ENCODE assay signal across 8 cellular contexts in the genomic region with DNA sequence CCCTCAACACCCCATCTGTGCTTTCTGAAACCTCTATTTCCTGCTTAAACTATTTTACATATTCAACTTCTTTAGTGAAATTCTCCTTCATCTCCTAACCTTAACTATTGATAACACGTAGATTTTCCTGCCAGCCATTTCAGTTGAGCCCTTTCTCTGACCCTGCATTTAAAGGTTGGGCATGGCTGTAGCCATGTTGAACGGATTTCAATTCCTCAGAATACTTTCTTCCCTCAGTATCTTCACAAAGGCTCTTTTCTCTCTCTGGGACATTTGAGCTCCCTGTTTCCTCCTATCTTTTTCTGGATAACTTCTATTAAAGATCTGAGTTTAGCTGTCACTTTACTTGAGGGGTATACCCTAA. TPM values are rescaled to one million over a fixed set of nuclear protein-coding genes. Genes with fewer than 3 reads are reported as not detected.
DNase-seq lines count a peak whose midpoint lies in the region; ATAC-seq and TF ChIP-seq lines count a peak whose summit lies in the region.

No MANE protein-coding gene starts in this region.

- H3K9me2 ChIP-seq in GM23248 (ENCODE audit: insufficient read depth) (no peaks in the 10 kb centered on the region), SU-DHL-6 (replicated peaks; ENCODE audit: insufficient read depth, low read length) (no peaks in the 10 kb centered on the region)

- H3K79me2 ChIP-seq in GM23248 (ENCODE audit: insufficient read depth) (peaks cover 78% of the 10 kb centered on the region), SU-DHL-6 (ENCODE audit: insufficient read depth, low read length) (peaks cover 74% of the 10 kb centered on the region)

- no peaks in the 10 kb centered on the region for H4K20me1 ChIP-seq in GM23248 (ENCODE audit: insufficient read depth)
- H4K20me1 ChIP-seq in SU-DHL-6 (ENCODE audit: low read depth, low read length): peaks cover 17% of the 10 kb centered on the region; the same call in 1 of the 2 replicates

- H3K4me2 ChIP-seq in GM23248 (ENCODE audit: unreplicated experiment) (peak overlapping the region; percentile 94), SU-DHL-6 (ENCODE audit: low read depth, low read length, poor library complexity, severe bottlenecking) (peak overlapping the region; percentile 94)

- H3K9ac ChIP-seq in GM23248: peak overlapping the region; percentile 93
- H3K9ac ChIP-seq in SU-DHL-6 (ENCODE audit: low read length): peak overlapping the region; percentile 84

- peak overlapping the region; percentile 95; the same call in 1 of the 2 replicates for H2AFZ ChIP-seq in GM23248
- no peak overlapping the region for H2AFZ ChIP-seq in SU-DHL-6 (ENCODE audit: low read depth, low read length, severe bottlenecking)

- DNase-seq in GM23248 (no peak), fibroblast of the aortic adventitia (ENCODE audit: low read depth) (no peak), skeletal muscle cell (ENCODE audit: low read depth) (no peak), NCI-H2029 (lab: John Stamatoyannopoulos, UW) (no peak), dermis blood vessel endothelial cell (no peak)

- in situ Hi-C loops in GM23248 (cut with MboI): loop anchor here (5.0 kb wide), 1 partner anchor 195 kb away; no protein-coding TSS in a partner anchor

- H3K36me3 ChIP-seq in GM23248 (ENCODE audit: low read depth) (no peaks in the 10 kb centered on the region), SU-DHL-6 (ENCODE audit: low read length) (peaks cover 2% of the 10 kb centered on the region; the same call in 1 of the 2 replicates)

- TF ChIP-seq CTCF in SU-DHL-6 (IDR thresholded peaks at IDR 0.05; ENCODE audit: insufficient read depth, low read length, poor library complexity, severe bottlenecking) (no peak), fibroblast of the aortic adventitia (IDR thresholded peaks at IDR 0.05; ENCODE audit: insufficient read depth, low read length) (no peak)

- H3K4me1 ChIP-seq in GM23248 (ENCODE audit: insufficient read depth): peaks cover 15% of the 10 kb centered on the region

- H3F3A ChIP-seq in GM23248 (ENCODE audit: insufficient read depth): peaks cover 26% of the 10 kb centered on the region
- peaks cover 12% of the 10 kb centered on the region; the same call in 1 of the 2 replicates for H3F3A ChIP-seq in SU-DHL-6 (ENCODE audit: insufficient read depth)

- H3K4me3 ChIP-seq in GM23248: peak overlapping the region; percentile 93
- H3K4me3 ChIP-seq in SU-DHL-6 (ENCODE audit: insufficient read depth, low read length, poor library complexity, severe bottlenecking): peak overlapping the region; percentile 85
- peak overlapping the region; percentile 80 for H3K4me3 ChIP-seq in fibroblast of the aortic adventitia (ENCODE audit: low read depth, low read length)
- peak overlapping the region; percentile 91 for H3K4me3 ChIP-seq in skeletal muscle cell (ENCODE audit: low read depth, low read length)

- peak overlapping the region; percentile 71 for H3K27ac ChIP-seq in GM23248
- H3K27ac ChIP-seq in SU-DHL-6 (ENCODE audit: low read depth, low read length): no peak overlapping the region

- no peaks in the 10 kb centered on the region for H3K27me3 ChIP-seq in GM23248 (replicated peaks; ENCODE audit: insufficient read depth)
- no peaks in the 10 kb centered on the region for H3K27me3 ChIP-seq in SU-DHL-6 (ENCODE audit: low read length)

- ATAC-seq in GM19023 (IDR thresholded peaks at IDR 0.05; ENCODE audit: unreplicated experiment): no peak
- no peak for ATAC-seq in HG02885 (IDR thresholded peaks at IDR 0.05; ENCODE audit: poor library complexity, unreplicated experiment)

- H3K9me3 ChIP-seq in GM23248 (ENCODE audit: low read depth) (no peaks in the 10 kb centered on the region), SU-DHL-6 (ENCODE audit: insufficient read depth, low read length) (no peaks in the 10 kb centered on the region)

- WGBS in GM23248 (ENCODE audit: low coverage in 1 of 2, low lambda C conversion rate in 2 of 2, missing lambda C conversion rate in 2 of 2), 2 experiments: 91 to 99% methylated on average over 2 of the region's 2 CpGs

RNA-seq across cellular contexts. Expression of a gene that starts 1.2 kb away (rescaled TPM):
- total RNA-seq in GM23248 (2014; rRNA removed; shearing (Covaris generic)): 55.3 and 77.3 TPM in 2 replicates
- 70.5 and 72.0 TPM in 2 replicates for polyA plus RNA-seq in GM23248 (2016; fragmentation: Nextera tagmentation; extraction: Ambion mirVana)
- total RNA-seq in fibroblast of the aortic adventitia (ENCODE audit: low replicate concordance) (74.7 and 82.7 TPM in 2 replicates), dermis blood vessel endothelial cell (99.5 and 101 TPM in 2 replicates)

RNA-seq across cellular contexts. Expression of a gene that starts 1.3 kb away (rescaled TPM):
- total RNA-seq in GM23248 (2014; rRNA removed; shearing (Covaris generic)): 20.6 and 26.8 TPM in 2 replicates
- 128 and 134 TPM in 2 replicates for polyA plus RNA-seq in GM23248 (2016; fragmentation: Nextera tagmentation; extraction: Ambion mirVana)
- 40.1 and 130 TPM in 2 replicates for total RNA-seq in fibroblast of the aortic adventitia (ENCODE audit: low replicate concordance)
- total RNA-seq in dermis blood vessel endothelial cell: 22.1 and 33.4 TPM in 2 replicates
